6 cellular contexts compared by ENCODE assay signal in the genomic region with DNA sequence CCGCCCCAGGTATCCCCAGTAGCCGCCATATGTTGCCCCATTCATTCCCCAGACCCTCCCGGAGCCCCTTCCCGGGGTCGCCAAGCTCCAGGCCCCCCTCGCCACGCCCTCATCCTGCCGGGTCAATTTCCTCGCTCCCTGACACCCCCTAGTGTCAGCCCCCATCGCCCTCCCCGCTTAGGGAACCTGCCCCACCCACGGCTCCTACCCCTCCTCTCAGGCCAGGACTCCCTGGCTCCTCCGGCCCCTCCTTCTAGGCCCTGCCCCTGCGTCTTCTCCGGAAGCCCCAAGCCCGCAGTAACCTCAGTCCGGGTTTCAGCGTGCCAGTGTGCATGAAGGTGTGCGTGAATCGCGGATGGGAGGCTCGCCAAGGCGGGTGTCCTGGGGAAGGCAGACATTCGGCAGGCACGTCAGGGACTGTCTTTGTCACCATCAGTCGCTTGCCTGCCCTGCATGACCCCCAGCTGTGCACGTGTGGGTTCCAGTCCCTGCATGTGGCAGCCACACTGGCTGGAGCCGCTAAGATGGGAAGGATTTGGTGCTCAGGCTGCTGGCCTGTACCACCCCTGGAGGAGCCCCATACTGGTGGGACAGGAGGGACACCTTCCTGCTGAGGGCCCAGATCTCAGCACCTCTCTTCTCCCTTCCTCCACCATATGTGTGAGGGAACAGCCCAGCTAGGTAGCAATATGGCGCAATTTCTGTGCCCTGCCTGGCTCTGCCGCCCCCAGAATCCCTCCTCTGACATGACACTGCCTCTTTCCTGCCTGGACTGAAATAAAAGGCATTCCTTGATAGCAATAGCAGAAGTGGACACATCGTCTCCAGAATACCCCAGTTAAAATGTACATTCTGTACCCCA. TPM values are rescaled to one million over a fixed set of nuclear protein-coding genes. Genes with fewer than 3 reads are reported as not detected.
DNase-seq lines count a peak whose midpoint lies in the region; ATAC-seq and TF ChIP-seq lines count a peak whose summit lies in the region.

No MANE protein-coding gene starts in this region.

- H3K4me3 Mint-ChIP-seq in activated T-cell treated with anti-CD3 and anti-CD28 coated beads, Interleukin-2, amount 50 U/mL, for 4 hours = peak overlapping the region; percentile 75

- 11% methylated on average over 12 of the region's 31 CpGs for WGBS in right lobe of liver (ENCODE audit: insufficient coverage, low coverage, low lambda C conversion rate, missing lambda C conversion rate)

- intact Hi-C loops in right lobe of liver (cut with DNase I) = no loop called here

- no peak for TF ChIP-seq POLR2A in right lobe of liver (IDR thresholded peaks at IDR 0.05)

- no peak overlapping the region for H3K27ac ChIP-seq in right lobe of liver

- peak overlapping the region; percentile 44 to 55 (median 46) for H3K4me3 ChIP-seq in right lobe of liver

- no peaks in the 10 kb centered on the region for H3K9me3 Mint-ChIP-seq in activated T-cell treated with anti-CD3 and anti-CD28 coated beads, Interleukin-2, amount 50 U/mL, for 4 hours

- ATAC-seq in HG02970 (IDR thresholded peaks at IDR 0.05; ENCODE audit: low FRiP score, unreplicated experiment) = peak; percentile 5
- peak; percentile 42 to 46 for ATAC-seq in activated T-cell treated with anti-CD3 and anti-CD28 coated beads, Interleukin-2, amount 50 U/mL, for 4 hours
- ATAC-seq in right lobe of liver = peak in 1 of 4 donors; percentile 6
- no peak for ATAC-seq in GM19395 (IDR thresholded peaks at IDR 0.05; ENCODE audit: unreplicated experiment)

- peak; percentile 12 for DNase-seq in DMS 273 treated with DMSO at 0.1 percent for 48 hours (lab: John Stamatoyannopoulos, UW)
- DNase-seq in activated T-cell treated with anti-CD3 and anti-CD28 coated beads, Interleukin-2, amount 50 U/mL, for 4 hours = peak; percentile 38
- peak in 1 of 3 donors; percentile 33 for DNase-seq in right lobe of liver
- no peak for DNase-seq in SKM-1 (lab: John Stamatoyannopoulos, UW; ENCODE audit: unreplicated experiment)

- H3K27me3 ChIP-seq in right lobe of liver = no peaks in the 10 kb centered on the region

- no peaks in the 10 kb centered on the region for H3K9me3 ChIP-seq in right lobe of liver

- peaks cover 8% of the 10 kb centered on the region for H3K27me3 Mint-ChIP-seq in activated T-cell treated with anti-CD3 and anti-CD28 coated beads, Interleukin-2, amount 50 U/mL, for 4 hours (ENCODE audit: low read depth)

- no peaks in the 10 kb centered on the region for H3K36me3 ChIP-seq in right lobe of liver

- peak in 1 of 4 donors; percentile 7 for TF ChIP-seq CTCF in right lobe of liver (IDR thresholded peaks at IDR 0.05)

- H3K4me1 Mint-ChIP-seq in activated T-cell treated with anti-CD3 and anti-CD28 coated beads, Interleukin-2, amount 50 U/mL, for 4 hours (ENCODE audit: low read depth) = peaks cover 7% of the 10 kb centered on the region

- peaks cover 3% of the 10 kb centered on the region for H3K36me3 Mint-ChIP-seq in activated T-cell treated with anti-CD3 and anti-CD28 coated beads, Interleukin-2, amount 50 U/mL, for 4 hours (ENCODE audit: insufficient read depth)

- H3K4me1 ChIP-seq in right lobe of liver = peaks cover 0 to 10% (median 0%) of the 10 kb centered on the region in 4 donors

RNA-seq across cellular contexts. Expression of gene DISP2, which starts 0.7 kb away (rescaled TPM):
- total RNA-seq in activated T-cell treated with anti-CD3 and anti-CD28 coated beads, Interleukin-2, amount 50 U/mL, for 4 hours = under 1 TPM; 0.03 to 0.26 (median 0.08) TPM
- total RNA-seq in right lobe of liver = under 1 TPM; 0.06 to 0.71 (median 0.16) TPM

RNA-seq across cellular contexts. Expression of gene PHGR1, which starts 7.9 kb away (rescaled TPM):
- total RNA-seq in activated T-cell treated with anti-CD3 and anti-CD28 coated beads, Interleukin-2, amount 50 U/mL, for 4 hours = under 1 TPM in 1 of 3 donors, not detected in 2; 0.54 TPM
- total RNA-seq in right lobe of liver = not detected

RNA-seq across cellular contexts. Expression of gene CCDC9B, which starts 18.0 kb away (rescaled TPM):
- under 1 TPM; 0.13 to 0.30 (median 0.25) TPM for total RNA-seq in activated T-cell treated with anti-CD3 and anti-CD28 coated beads, Interleukin-2, amount 50 U/mL, for 4 hours
- total RNA-seq in right lobe of liver = 10 to 100 TPM in 1 of 6 experiments, 1 to 10 TPM in 5; 4.2 to 11.9 (median 4.7) TPM

RNA-seq across cellular contexts. Expression of gene KNSTRN, which starts 23.8 kb away (rescaled TPM):
- total RNA-seq in activated T-cell treated with anti-CD3 and anti-CD28 coated beads, Interleukin-2, amount 50 U/mL, for 4 hours = 10 to 100 TPM; 22.6 to 37.0 (median 29.1) TPM
- 10 to 100 TPM in 4 of 6 experiments, 1 to 10 TPM in 2; 5.4 to 17.2 (median 11.2) TPM for total RNA-seq in right lobe of liver

RNA-seq across cellular contexts. Expression of gene INAFM2, which starts 35.2 kb away (rescaled TPM):
- total RNA-seq in activated T-cell treated with anti-CD3 and anti-CD28 coated beads, Interleukin-2, amount 50 U/mL, for 4 hours = 10 to 100 TPM; 11.4 to 13.3 (median 13.3) TPM
- total RNA-seq in right lobe of liver = 1 to 10 TPM; 4.6 to 8.7 (median 5.8) TPM

Comparison
In these comparisons a context has a peak if more than half of its experiments do, and no peak if none do; other contexts are left out.
1. RNA of gene CCDC9B, which starts 18.0 kb away (total RNA-seq): 4.2 to 11.9 TPM in right lobe of liver; 0.13 to 0.30 TPM in activated T-cell treated with anti-CD3 and anti-CD28 coated beads, Interleukin-2, amount 50 U/mL, for 4 hours; every median in the first group is over 4 times any median in the second.